ENCODE assay signal across 19 cellular contexts in genomic region chr20:46484954-46485353, GRCh38.
"Had no signal": no experiment of that assay in that cellular context is flagged by ENCODE, and none has a peak within 500 bp of the region (broad histone marks: within the 10 kb centered on the region; RNA-seq: fewer than 3 reads in every experiment).

No MANE protein-coding gene starts in this region.

- H3K27ac ChIP-seq: epithelial cell of prostate, esophagus muscularis mucosa, gastroesophageal sphincter, neutrophil, stomach, thoracic aorta had no signal

- FAIRE-seq: colon, small intestine had no signal

- H3K9me3 ChIP-seq: esophagus muscularis mucosa, gastroesophageal sphincter, neutrophil, stomach, thoracic aorta had no signal

- H3K9me3 Mint-ChIP-seq: dendritic cell treated with granulocyte-macrophage colony-stimulating factor and Interleukin-4, amounts not matched to agents 40 ng/mL and 50 ng/mL, for 4 days; effector memory CD8-positive, alpha-beta T cell; naive thymus-derived CD8-positive, alpha-beta T cell had no signal

- H3K36me3 ChIP-seq: esophagus muscularis mucosa, gastroesophageal sphincter, neutrophil, stomach, thoracic aorta had no signal

- H3K27ac Mint-ChIP-seq: dendritic cell treated with granulocyte-macrophage colony-stimulating factor and Interleukin-4, amounts not matched to agents 40 ng/mL and 50 ng/mL, for 4 days; effector memory CD8-positive, alpha-beta T cell; naive thymus-derived CD8-positive, alpha-beta T cell had no signal

- H3K4me3 ChIP-seq: esophagus muscularis mucosa, gastroesophageal sphincter, lung, stomach, thoracic aorta had no signal

- H3K4me3 Mint-ChIP-seq: dendritic cell treated with granulocyte-macrophage colony-stimulating factor and Interleukin-4, amounts not matched to agents 40 ng/mL and 50 ng/mL, for 4 days; effector memory CD8-positive, alpha-beta T cell; naive thymus-derived CD8-positive, alpha-beta T cell had no signal

- ATAC-seq: effector memory CD8-positive, alpha-beta T cell; gastroesophageal sphincter; left colon; left ventricle myocardium superior; naive thymus-derived CD8-positive, alpha-beta T cell; right cardiac atrium had no signal

- H3K4me1 Mint-ChIP-seq: naive thymus-derived CD8-positive, alpha-beta T cell had no signal

- DNase-seq: effector memory CD8-positive, alpha-beta T cell; glutamatergic neuron; left colon; left ventricle myocardium superior; naive thymus-derived CD8-positive, alpha-beta T cell; right cardiac atrium; small intestine; stimulated activated CD4-positive, alpha-beta T cell treated with anti-CD3 and anti-CD28 coated beads, Interleukin-12 subunit alpha, Interleukin-12 subunit beta, amount 100 ng/mL, for 4 hours; stimulated activated naive CD4-positive, alpha-beta T cell; stomach; substantia nigra had no signal

- H3K4me1 ChIP-seq: esophagus muscularis mucosa, gastroesophageal sphincter, stomach had no signal

- H3K36me3 Mint-ChIP-seq: naive thymus-derived CD8-positive, alpha-beta T cell had no signal
